In genomic region chr1:31257213-31257612, GRCh38 we compare ENCODE assay signal across 27 cellular contexts. TPM values are rescaled to one million over a fixed set of nuclear protein-coding genes. Genes with fewer than 3 reads are reported as not detected.
"Had no signal": no experiment of that assay in that cellular context is flagged by ENCODE, and none has a peak within 500 bp of the region (broad histone marks: within the 10 kb centered on the region; RNA-seq: fewer than 3 reads in every experiment).

No MANE protein-coding gene starts in this region.

- ATAC-seq: effector memory CD8-positive, alpha-beta T cell; esophagus mucosa; gastroesophageal sphincter; heart left ventricle; left cardiac atrium; left lung; left ventricle myocardium superior; lower lobe of right lung; mucosa of descending colon had no signal

- H3K27me3 ChIP-seq: colonic mucosa, esophagus squamous epithelium, gastroesophageal sphincter, heart left ventricle, hepatocyte, left lung had no signal

- H3K9me3 ChIP-seq: colonic mucosa, esophagus squamous epithelium, gastroesophageal sphincter, heart left ventricle, left lung, lower lobe of right lung, mucosa of descending colon had no signal

- DNase-seq: colonic mucosa; cortex of kidney; effector CD8-positive, alpha-beta T cell; effector memory CD8-positive, alpha-beta T cell; endodermal cell; erythroblast; esophagus squamous epithelium; foreskin fibroblast; foreskin melanocyte; heart left ventricle; hypothalamus; immature natural killer cell; left cardiac atrium; left lung; left ventricle myocardium superior; lower lobe of right lung; mesenchymal stem cell; mucosa of descending colon; naive B cell had no signal

- H3K4me3 ChIP-seq: colonic mucosa, esophagus squamous epithelium, gastroesophageal sphincter, heart left ventricle, hepatocyte, left lung, lower lobe of right lung, mucosa of descending colon had no signal

- H3K4me1 ChIP-seq: colonic mucosa, esophagus squamous epithelium, gastroesophageal sphincter, heart left ventricle, left lung, lower lobe of right lung had no signal

- H3K27ac ChIP-seq: colonic mucosa, epithelial cell of prostate, esophagus squamous epithelium, gastroesophageal sphincter, heart left ventricle, hepatocyte, left lung, lower lobe of right lung had no signal

- H3K36me3 ChIP-seq: colonic mucosa had no signal

RNA-seq across cellular contexts. Expression of gene NKAIN1, which starts 17.5 kb away (rescaled TPM):
- total RNA-seq: dermis microvascular lymphatic vessel endothelial cell, gastroesophageal sphincter, left lung, left ventricle myocardium superior, lower lobe of right lung, lung microvascular endothelial cell, mesenteric fat pad had no signal
- polyA plus RNA-seq: heart left ventricle, keratinocyte had no signal
